Comparison of ENCODE assay signal across 8 cellular contexts in the genomic region with DNA sequence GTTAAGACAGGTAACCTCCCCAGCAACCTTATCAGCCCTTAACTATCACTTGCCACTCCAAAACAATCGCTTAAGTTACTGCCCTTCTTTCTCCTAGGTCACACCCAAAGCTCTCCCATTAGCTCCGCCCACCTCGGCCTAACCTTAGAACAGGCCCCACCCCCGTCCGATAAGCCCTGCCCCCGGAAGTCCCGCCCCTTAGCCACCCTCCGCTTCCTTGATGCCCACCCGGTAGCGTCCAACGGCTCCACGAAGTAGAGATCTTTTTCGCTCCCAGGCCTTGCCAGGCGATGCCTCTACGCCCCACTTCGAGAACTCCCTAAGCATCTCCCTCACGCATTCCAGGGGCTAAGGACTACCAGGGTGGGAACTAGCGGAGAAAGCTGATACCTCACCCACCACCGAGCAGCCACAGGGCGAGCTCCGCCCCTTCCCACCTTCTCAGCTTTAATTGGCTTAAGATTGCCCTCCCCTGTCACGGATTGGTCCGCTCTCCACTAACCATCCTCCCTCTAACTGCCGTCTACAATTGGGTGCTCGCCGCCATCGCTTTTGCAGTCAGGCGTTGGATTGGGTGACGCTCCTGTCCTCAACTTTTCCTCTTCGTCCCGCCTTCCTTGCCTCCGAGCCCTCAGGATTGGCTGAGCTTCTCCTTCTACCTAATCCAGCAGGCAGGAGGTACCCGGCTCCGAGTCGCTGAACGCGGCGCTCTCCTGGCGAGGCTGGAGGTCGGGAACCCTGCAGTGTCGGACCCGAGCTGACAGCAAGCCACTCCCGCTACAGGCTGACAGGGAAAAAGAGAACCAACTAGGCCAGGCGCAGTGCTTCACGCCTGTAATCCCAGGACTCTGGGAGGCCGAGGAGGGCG. TPM values are rescaled to one million over a fixed set of nuclear protein-coding genes. Genes with fewer than 3 reads are reported as not detected.
A peak's percentile ranks its signal among the peaks of the same experiment; 100 is the strongest.
DNase-seq lines count a peak whose midpoint lies in the region; ATAC-seq and TF ChIP-seq lines count a peak whose summit lies in the region.

A gene (minus strand): TSS at position 425 of the 868 bp plus-strand sequence. CDS start 496 bp downstream, outside the sequence.

- H3K36me3 ChIP-seq in BE2C = no peaks in the 10 kb centered on the region

- H3K27ac ChIP-seq in coronary artery = peak within 1 kb of the TSS; percentile 91 to 99

- no peaks in the 10 kb centered on the region for H3K27me3 ChIP-seq in BE2C

- H3K9me3 ChIP-seq in BE2C = no peaks in the 10 kb centered on the region

- ATAC-seq in HG03460 (IDR thresholded peaks at IDR 0.05; ENCODE audit: unreplicated experiment) = peak; percentile 97

- peak within 1 kb of the TSS; percentile 79 for H3K4me3 ChIP-seq in BE2C (ENCODE audit: low read depth, low read length)
- peak within 1 kb of the TSS; percentile 92 for H3K4me3 ChIP-seq in coronary artery

- H3K4me1 ChIP-seq in BE2C = no peaks in the 10 kb centered on the region

- TF ChIP-seq CTCF in BE2C (IDR thresholded peaks at IDR 0.05; ENCODE audit: low read depth, low read length) (no peak), coronary artery (IDR thresholded peaks at IDR 0.05) (no peak)

- DNase-seq in BE2C (peak; percentile 91), GM19240 (ENCODE audit: insufficient read length, low spot score) (peak; percentile 91), NCI-H526 (lab: John Stamatoyannopoulos, UW) (peak; percentile 100), coronary artery (ENCODE audit: low spot score) (peak; percentile 98), left kidney (ENCODE audit: low read depth, low spot score) (peak; percentile 100)
- peak; percentile 97 for DNase-seq in activated CD4-positive, alpha-beta T cell treated with anti-CD3 and anti-CD28 coated beads for 48 hours
- DNase-seq in stimulated activated CD4-positive, alpha-beta T cell treated with anti-CD3 and anti-CD28 coated beads, Interleukin-2, amount 100 ng/mL, for 24 hours = peak; percentile 95 to 97

RNA-seq across cellular contexts. Expression of the gene that starts here (rescaled TPM):
- polyA plus RNA-seq in BE2C (2012; ENCODE audit: insufficient read depth, insufficient read length, low read depth) = 2.1 TPM

Comparison
In these comparisons a context has a peak if more than half of its experiments do, and no peak if none do; other contexts are left out.
1. Peak in every context shown above with its lines: DNase-seq, ATAC-seq, H3K4me3 ChIP-seq and H3K27ac ChIP-seq.